In genomic region chr20:64056889-64057627, GRCh38 we compare ENCODE assay signal across 1 cellular context.
TF ChIP-seq lines count a peak whose summit lies in the region.

No MANE protein-coding gene starts in this region.

TF ChIP-seq in HepG2, 621 proteins besides CTCF, POLR2A, EP300 and RAD21 (continued from another document and continues in another):
- TF ChIP-seq HNF4G (IDR thresholded peaks at IDR 0.05; ENCODE audit: borderline replicate concordance, low read depth, low read length) = no peak
- peak; percentile 48; the same call in 1 of the 2 replicates for TF ChIP-seq HNF4G (CRISPR knock-in tag; IDR thresholded peaks at IDR 0.05; ENCODE audit: borderline replicate concordance, low read depth)
- peak; percentile 71 for TF ChIP-seq TRAFD1 (CRISPR knock-in tag; IDR thresholded peaks at IDR 0.05; ENCODE audit: borderline replicate concordance)
- no peak for TF ChIP-seq ZNF484 (CRISPR knock-in tag; IDR thresholded peaks at IDR 0.05; ENCODE audit: borderline replicate concordance, low read depth)
- no peak for TF ChIP-seq ZNF552 (CRISPR knock-in tag; IDR thresholded peaks at IDR 0.05; ENCODE audit: borderline replicate concordance)
- TF ChIP-seq NFYC (CRISPR knock-in tag; IDR thresholded peaks at IDR 0.05) = no peak; the same call in 1 of the 2 replicates
- TF ChIP-seq ZNF775 (CRISPR knock-in tag; IDR thresholded peaks at IDR 0.05; ENCODE audit: borderline replicate concordance) = no peak
- no peak for TF ChIP-seq JUND (CRISPR knock-in tag; IDR thresholded peaks at IDR 0.05)
- TF ChIP-seq JDP2 (CRISPR knock-in tag; IDR thresholded peaks at IDR 0.05; ENCODE audit: borderline replicate concordance) = no peak
- no peak for TF ChIP-seq TP53 (CRISPR knock-in tag; conservative IDR thresholded peaks at IDR 0.05)
- TF ChIP-seq HOXD1 (CRISPR knock-in tag; IDR thresholded peaks at IDR 0.05) = no peak
- no peak for TF ChIP-seq NONO (IDR thresholded peaks at IDR 0.05)
- peak; percentile 60 for TF ChIP-seq NONO (CRISPR knock-in tag; conservative IDR thresholded peaks at IDR 0.05)
- TF ChIP-seq ZNF614 (CRISPR knock-in tag; IDR thresholded peaks at IDR 0.05; ENCODE audit: borderline replicate concordance) = no peak
- 0 out of 2 replicates have a peak, but pooled peaks have one; percentile 8 for TF ChIP-seq SNAPC5 (CRISPR knock-in tag; IDR thresholded peaks at IDR 0.05; ENCODE audit: borderline replicate concordance)
- peak; percentile 58 for TF ChIP-seq TFDP2 (CRISPR knock-in tag; IDR thresholded peaks at IDR 0.05)
- TF ChIP-seq GRHL1 (CRISPR knock-in tag; conservative IDR thresholded peaks at IDR 0.05) = no peak
- peak; percentile 79; the same call in 1 of the 2 replicates for TF ChIP-seq MTA1 (CRISPR knock-in tag; IDR thresholded peaks at IDR 0.05; ENCODE audit: borderline replicate concordance)
- peak; percentile 22; the same call in 1 of the 2 replicates for TF ChIP-seq NKX3-1 (CRISPR knock-in tag; IDR thresholded peaks at IDR 0.05)
- 0 out of 2 replicates have a peak, but pooled peaks have one; percentile 14 for TF ChIP-seq THRA (CRISPR knock-in tag; IDR thresholded peaks at IDR 0.05; ENCODE audit: borderline replicate concordance)
- no peak for TF ChIP-seq MTA3 (CRISPR knock-in tag; IDR thresholded peaks at IDR 0.05)
- TF ChIP-seq ZNF557 (CRISPR knock-in tag; IDR thresholded peaks at IDR 0.05) = no peak
- TF ChIP-seq HNF4A (CRISPR knock-in tag; IDR thresholded peaks at IDR 0.05) = no peak
- no peak for TF ChIP-seq ZNF253 (CRISPR knock-in tag; IDR thresholded peaks at IDR 0.05; ENCODE audit: borderline replicate concordance)
- no peak; the same call in 1 of the 2 replicates for TF ChIP-seq TOPORS (CRISPR knock-in tag; IDR thresholded peaks at IDR 0.05)
- TF ChIP-seq ZNF790 (CRISPR knock-in tag; IDR thresholded peaks at IDR 0.05; ENCODE audit: borderline replicate concordance) = no peak; the same call in 1 of the 2 replicates
- TF ChIP-seq ZBTB38 (CRISPR knock-in tag; IDR thresholded peaks at IDR 0.05) = peak; percentile 100
- no peak; the same call in 1 of the 2 replicates for TF ChIP-seq ZMAT3 (CRISPR knock-in tag; conservative IDR thresholded peaks at IDR 0.05)
- peak; percentile 31 for TF ChIP-seq ETV5 (CRISPR knock-in tag; IDR thresholded peaks at IDR 0.05; ENCODE audit: borderline replicate concordance)
- TF ChIP-seq ZEB1 (IDR thresholded peaks at IDR 0.05; ENCODE audit: insufficient replicate concordance, low read depth) = no peak
- no peak for TF ChIP-seq NFKBIZ (CRISPR knock-in tag; IDR thresholded peaks at IDR 0.05)
- peak; percentile 69; the same call in 1 of the 2 replicates for TF ChIP-seq WIZ (CRISPR knock-in tag; IDR thresholded peaks at IDR 0.05)
- no peak for TF ChIP-seq CENPX (CRISPR knock-in tag; IDR thresholded peaks at IDR 0.05)
- no peak; the same call in 1 of the 2 replicates for TF ChIP-seq ZNF343 (CRISPR knock-in tag; IDR thresholded peaks at IDR 0.05)
- TF ChIP-seq ARID4A (CRISPR knock-in tag; IDR thresholded peaks at IDR 0.05; ENCODE audit: borderline replicate concordance) = no peak; the same call in 1 of the 2 replicates
- no peak; the same call in 1 of the 2 replicates for TF ChIP-seq ZBTB46 (CRISPR knock-in tag; IDR thresholded peaks at IDR 0.05; ENCODE audit: borderline replicate concordance)
- no peak for TF ChIP-seq MLLT10 (CRISPR knock-in tag; IDR thresholded peaks at IDR 0.05)
- peak; percentile 28; the same call in 1 of the 2 replicates for TF ChIP-seq ZNF136 (CRISPR knock-in tag; IDR thresholded peaks at IDR 0.05; ENCODE audit: low read depth)
- no peak for TF ChIP-seq RCOR2 (CRISPR knock-in tag; IDR thresholded peaks at IDR 0.05)
- TF ChIP-seq SAFB2 (CRISPR knock-in tag; IDR thresholded peaks at IDR 0.05; ENCODE audit: borderline replicate concordance, low read depth) = peak; percentile 45; the same call in 1 of the 2 replicates
- no peak for TF ChIP-seq TOE1 (CRISPR knock-in tag; IDR thresholded peaks at IDR 0.05)
- TF ChIP-seq CENPBD1 (CRISPR knock-in tag; IDR thresholded peaks at IDR 0.05; ENCODE audit: borderline replicate concordance, low read depth) = no peak; the same call in 1 of the 2 replicates
- TF ChIP-seq MIXL1 (CRISPR knock-in tag; IDR thresholded peaks at IDR 0.05) = no peak
- TF ChIP-seq NPAS2 (CRISPR knock-in tag; IDR thresholded peaks at IDR 0.05; ENCODE audit: borderline replicate concordance) = no peak
- TF ChIP-seq ZNF251 (CRISPR knock-in tag; IDR thresholded peaks at IDR 0.05) = 0 out of 2 replicates have a peak, but pooled peaks have one; percentile 75
- no peak for TF ChIP-seq ZNF260 (CRISPR knock-in tag; IDR thresholded peaks at IDR 0.05; ENCODE audit: borderline replicate concordance, low read depth)
- TF ChIP-seq EHMT2 (IDR thresholded peaks at IDR 0.05; ENCODE audit: borderline replicate concordance, low read depth, low read length) = no peak
- no peak for TF ChIP-seq RXRB (CRISPR knock-in tag; IDR thresholded peaks at IDR 0.05; ENCODE audit: borderline replicate concordance)
- TF ChIP-seq ZNF296 (CRISPR knock-in tag; conservative IDR thresholded peaks at IDR 0.05) = 0 out of 2 replicates have a peak, but pooled peaks have one; percentile 43
- TF ChIP-seq THAP8 (CRISPR knock-in tag; IDR thresholded peaks at IDR 0.05; ENCODE audit: borderline replicate concordance) = no peak
- TF ChIP-seq KAT7 (CRISPR knock-in tag; IDR thresholded peaks at IDR 0.05; ENCODE audit: borderline replicate concordance) = no peak
- peak; percentile 89 for TF ChIP-seq PRPF4 (IDR thresholded peaks at IDR 0.05; ENCODE audit: low read depth, low read length, poor library complexity, severe bottlenecking)
- TF ChIP-seq SALL2 (CRISPR knock-in tag; IDR thresholded peaks at IDR 0.05) = no peak
- no peak for TF ChIP-seq DDIT3 (CRISPR knock-in tag; IDR thresholded peaks at IDR 0.05)
- 0 out of 2 replicates have a peak, but pooled peaks have one; percentile 42 for TF ChIP-seq ARID2 (CRISPR knock-in tag; IDR thresholded peaks at IDR 0.05; ENCODE audit: borderline replicate concordance)
- TF ChIP-seq MAFG (CRISPR knock-in tag; IDR thresholded peaks at IDR 0.05) = no peak
- no peak for TF ChIP-seq GLMP (CRISPR knock-in tag; IDR thresholded peaks at IDR 0.05; ENCODE audit: borderline replicate concordance)
- TF ChIP-seq XBP1 (CRISPR knock-in tag; IDR thresholded peaks at IDR 0.05) = no peak
- no peak for TF ChIP-seq ZNF672 (CRISPR knock-in tag; IDR thresholded peaks at IDR 0.05)
